Comparison of ENCODE assay signal across 1 cellular context in genomic region chr16:72409428-72409827, GRCh38.
TF ChIP-seq lines count a peak whose summit lies in the region.

No MANE protein-coding gene starts in this region.

TF ChIP-seq in GM23338, 12 proteins besides CTCF, POLR2A, EP300 and RAD21 (continued from another document):
- TF ChIP-seq REST (IDR thresholded peaks at IDR 0.05; ENCODE audit: unreplicated experiment) = no peak
- TF ChIP-seq CREB1 (CRISPR knock-in tag; IDR thresholded peaks at IDR 0.05; ENCODE audit: low read depth) = no peak
- no peak for TF ChIP-seq ETS1 (IDR thresholded peaks at IDR 0.05)
- no peak for TF ChIP-seq POLR2AphosphoS5 (IDR thresholded peaks at IDR 0.05; ENCODE audit: low read depth)
- TF ChIP-seq NANOG (IDR thresholded peaks at IDR 0.05; ENCODE audit: borderline replicate concordance) = no peak
- TF ChIP-seq STAT1 (IDR thresholded peaks at IDR 0.05; ENCODE audit: unreplicated experiment) = no peak
- TF ChIP-seq EZH2 (IDR thresholded peaks at IDR 0.05; ENCODE audit: low read depth, unreplicated experiment) = no peak
- TF ChIP-seq ZNF462 (CRISPR knock-in tag; IDR thresholded peaks at IDR 0.05) = no peak
- no peak for TF ChIP-seq JUNB (IDR thresholded peaks at IDR 0.05; ENCODE audit: unreplicated experiment)
- TF ChIP-seq EZH2phosphoT487 (IDR thresholded peaks at IDR 0.05; ENCODE audit: unreplicated experiment) = no peak
TF ChIP-seq in GM23338: peak in this region for 0.
